Comparison of ENCODE assay signal across 8 cellular contexts in the genomic region with DNA sequence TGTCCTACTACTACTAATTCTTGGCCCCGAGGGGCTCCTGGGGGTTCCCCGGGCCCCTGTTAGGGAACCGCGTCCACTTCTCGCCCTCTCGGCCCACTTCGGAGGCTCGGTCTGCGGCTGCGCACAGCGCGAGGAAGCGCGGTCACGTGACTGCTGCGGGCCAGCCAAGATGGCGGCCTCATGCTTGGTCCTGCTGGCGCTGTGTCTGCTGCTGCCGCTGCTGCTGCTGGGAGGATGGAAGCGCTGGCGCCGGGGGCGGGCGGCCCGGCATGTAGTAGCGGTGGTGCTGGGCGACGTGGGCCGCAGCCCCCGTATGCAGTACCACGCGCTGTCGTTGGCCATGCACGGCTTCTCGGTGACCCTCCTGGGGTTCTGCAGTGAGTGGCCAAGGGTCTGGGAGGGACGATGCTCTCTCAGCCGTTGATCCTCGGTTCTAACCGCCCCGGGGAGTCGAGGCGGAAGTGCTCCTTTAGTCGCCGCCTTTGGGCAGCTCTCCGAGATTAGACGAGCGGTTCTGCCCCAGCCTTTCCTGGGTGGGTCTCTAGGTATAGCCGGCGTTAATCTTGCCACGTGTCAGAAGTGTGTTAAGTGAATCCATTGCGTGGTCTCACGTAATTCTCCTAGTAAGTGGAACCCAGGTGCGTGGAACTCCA. TPM values are rescaled to one million over a fixed set of nuclear protein-coding genes. Genes with fewer than 3 reads are reported as not detected.
DNase-seq lines count a peak whose midpoint lies in the region; ATAC-seq, FAIRE-seq and TF ChIP-seq lines count a peak whose summit lies in the region.

A gene with protein sequence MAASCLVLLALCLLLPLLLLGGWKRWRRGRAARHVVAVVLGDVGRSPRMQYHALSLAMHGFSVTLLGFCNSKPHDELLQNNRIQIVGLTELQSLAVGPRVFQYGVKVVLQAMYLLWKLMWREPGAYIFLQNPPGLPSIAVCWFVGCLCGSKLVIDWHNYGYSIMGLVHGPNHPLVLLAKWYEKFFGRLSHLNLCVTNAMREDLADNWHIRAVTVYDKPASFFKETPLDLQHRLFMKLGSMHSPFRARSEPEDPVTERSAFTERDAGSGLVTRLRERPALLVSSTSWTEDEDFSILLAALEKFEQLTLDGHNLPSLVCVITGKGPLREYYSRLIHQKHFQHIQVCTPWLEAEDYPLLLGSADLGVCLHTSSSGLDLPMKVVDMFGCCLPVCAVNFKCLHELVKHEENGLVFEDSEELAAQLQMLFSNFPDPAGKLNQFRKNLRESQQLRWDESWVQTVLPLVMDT (plus strand): TSS at position 163 of the 653 bp plus-strand sequence. CDS start 7 bp downstream, at position 170.

- H3K4me2 ChIP-seq in keratinocyte (ENCODE audit: control insufficient read depth, extremely low read depth, insufficient read depth, low read depth, low read length): peak within 1 kb of the TSS; percentile 88

- CTCF ChIA-PET in AG04450 (lab: Charles Lee): interaction anchor here (0.5 to 1.1 kb wide), 2 partner anchors 13 to 346 kb away, joined by 3 to 5 read pairs; no protein-coding TSS in a partner anchor

- TF ChIP-seq CTCF in AG04450 (IDR thresholded peaks at IDR 0.05; ENCODE audit: low read depth, low read length): no peak
- no peak for TF ChIP-seq CTCF in keratinocyte (optimal IDR thresholded peaks at IDR 0.05 in 1 of 3, IDR thresholded peaks at IDR 0.05 in 1 of 3, conservative IDR thresholded peaks at IDR 0.05 in 1 of 3; ENCODE audit: extremely low read depth in 1 of 3, insufficient read depth in 2 of 3, low read length in 3 of 3)

- H3K27ac ChIP-seq in AG04450 (ENCODE audit: low read depth, low read length) (peak within 1 kb of the TSS; percentile 88), keratinocyte (ENCODE audit: control insufficient read depth, insufficient read depth, low read length) (peak within 1 kb of the TSS; percentile 50)

- H3K4me1 ChIP-seq in keratinocyte (ENCODE audit: control insufficient read depth, extremely low read depth, insufficient read depth, low read length): peaks cover 11% of the 10 kb centered on the region

- H3K27me3 ChIP-seq in AG04450 (ENCODE audit: control insufficient read depth, insufficient read depth, low read length) (no peaks in the 10 kb centered on the region), keratinocyte (ENCODE audit: control insufficient read depth, extremely low read depth, insufficient read depth, low read length) (no peaks in the 10 kb centered on the region)

- peak; percentile 23 for FAIRE-seq in keratinocyte (lab: Jason Lieb, UNC)

- H3K79me2 ChIP-seq in keratinocyte (ENCODE audit: control insufficient read depth, insufficient read depth, low read length): peaks cover 12% of the 10 kb centered on the region

- no peaks in the 10 kb centered on the region for H3K9me1 ChIP-seq in keratinocyte (ENCODE audit: control insufficient read depth, extremely low read depth, insufficient read depth, low read length)

- no peaks in the 10 kb centered on the region for H3K9me3 ChIP-seq in AG04450 (ENCODE audit: control insufficient read depth, insufficient read depth, low read length)
- H3K9me3 ChIP-seq in keratinocyte (ENCODE audit: control insufficient read depth, low read depth, low read length): no peaks in the 10 kb centered on the region

- dilution Hi-C loops in keratinocyte (cut with MboI; ENCODE audit: extremely low pct_ligation_motif_present, low sequenced_read_pairs): no loop called here

- DNase-seq in AG04450 (ENCODE audit: low read depth, low spot score) (peak; percentile 63), NCI-H345 (lab: John Stamatoyannopoulos, UW) (peak; percentile 90), keratinocyte (ENCODE audit: low read depth, low spot score) (peak; percentile 41)
- peak; percentile 76 for DNase-seq in activated CD4-positive, CD25-positive, alpha-beta regulatory T cell treated with anti-CD3 and anti-CD28 coated beads, Interleukin-2, amount 50 U/mL, for 16 hours (ENCODE audit: low read depth, low spot score)
- peak; percentile 85 for DNase-seq in central memory CD4-positive, alpha-beta T cell
- DNase-seq in stimulated activated CD4-positive, alpha-beta T cell treated with anti-CD3 and anti-CD28 coated beads, Interleukin-15, amount 100 ng/mL, for 1 hour (ENCODE audit: low read depth in 1 of 2, low spot score in 1 of 2): peak; percentile 77 to 84

- ATAC-seq in GM18870 (IDR thresholded peaks at IDR 0.05; ENCODE audit: unreplicated experiment): peak; percentile 76
- peak; percentile 77 for ATAC-seq in HG03108 (IDR thresholded peaks at IDR 0.05; ENCODE audit: unreplicated experiment)

- H3K9ac ChIP-seq in keratinocyte (ENCODE audit: control insufficient read depth, extremely low read depth, insufficient read depth, low read length): peak within 1 kb of the TSS; percentile 78

- peak within 1 kb of the TSS; percentile 92 for H2AFZ ChIP-seq in keratinocyte (ENCODE audit: control insufficient read depth, low read length)

- H3K36me3 ChIP-seq in keratinocyte (ENCODE audit: control insufficient read depth in 2 of 2, extremely low read depth in 1 of 2, insufficient read depth in 2 of 2, low read length in 2 of 2): peaks cover 11 to 19% of the 10 kb centered on the region in 2 experiments

- H3K4me3 ChIP-seq in AG04450 (ENCODE audit: low read depth, low read length) (peak within 1 kb of the TSS; percentile 88), keratinocyte (ENCODE audit: control insufficient read depth in 2 of 3, extremely low read depth in 1 of 3, insufficient read depth in 2 of 3, low read depth in 1 of 3, low read length in 3 of 3) (peak within 1 kb of the TSS; percentile 71 to 77 (median 76))

- POLR2A ChIA-PET in AG04450 (lab: Yijun Ruan, JAX): interaction anchor here (0.9 to 1.7 kb wide), 3 partner anchors 14 to 38 kb away, joined by 3 to 5 read pairs (median 3); a partner anchor contains a TSS

- no peaks in the 10 kb centered on the region for H4K20me1 ChIP-seq in keratinocyte (ENCODE audit: control insufficient read depth, extremely low read depth, insufficient read depth, low read length)

RNA-seq across cellular contexts. Expression of the gene that starts here (rescaled TPM):
- polyA plus RNA-seq in AG04450 (2011; rRNA removed) (35.4 and 39.3 TPM in 2 replicates), keratinocyte (25.8 to 30.1 TPM (median 26.6 TPM) in 3 replicates)
- 46.1 and 60.9 TPM in 2 replicates for polyA minus RNA-seq in AG04450 (2011; rRNA and poly(A)+ RNA removed)
- 5.8 TPM for polyA plus RNA-seq in keratinocyte (2011; ENCODE audit: low read depth)
- polyA plus RNA-seq in keratinocyte (2011; cell fraction: cytosol; rRNA removed): 13.5 TPM in 2 replicates
- 44.7 and 47.8 TPM in 2 replicates for polyA plus RNA-seq in keratinocyte (2011; cell fraction: nucleus; rRNA removed)
- polyA plus RNA-seq in keratinocyte (2012; ENCODE audit: low replicate concordance): 8.7 and 22.3 TPM in 2 replicates
- polyA minus RNA-seq in keratinocyte: 39.3 to 53.4 TPM (median 44.2 TPM) in 3 replicates
- polyA minus RNA-seq in keratinocyte (2011; cell fraction: cytosol; rRNA and poly(A)+ RNA removed): 19.6 TPM
- 33.3 and 47.7 TPM in 2 replicates for polyA minus RNA-seq in keratinocyte (2011; cell fraction: nucleus; rRNA and poly(A)+ RNA removed)

Comparison
In these comparisons a context has a peak if more than half of its experiments do, and no peak if none do; other contexts are left out.
1. Peak in every context shown above with its lines: DNase-seq, ATAC-seq, H3K4me3 ChIP-seq and H3K27ac ChIP-seq.